ENCODE assay signal across 7 cellular contexts in genomic region chr7:66582816-66583545, GRCh38. TPM values are rescaled to one million over a fixed set of nuclear protein-coding genes. Genes with fewer than 3 reads are reported as not detected.
A peak's percentile ranks its signal among the peaks of the same experiment; 100 is the strongest.
DNase-seq lines count a peak whose midpoint lies in the region; ATAC-seq and TF ChIP-seq lines count a peak whose summit lies in the region.
"Not testable (repeated sequence)": the region's sequence is repeated elsewhere in the genome, so short reads cannot be mapped to it uniquely, and the experiment has no call there.

No MANE protein-coding gene starts in this region.

- CTCF ChIA-PET in activated CD4-positive, alpha-beta T cell treated with anti-CD3 and anti-CD28 coated beads for 36 hours (lab: Charles Lee), result not testable (repeated sequence)

- H3K36me3 ChIP-seq in CD4-positive, CD25-positive, alpha-beta regulatory T cell (ENCODE audit: control insufficient read depth, insufficient read depth, low read length), result peaks cover 11% of the 10 kb centered on the region

- H3K4me1 Mint-ChIP-seq in CD4-positive, CD25-positive, alpha-beta regulatory T cell, result peaks cover 27 to 73% (median 52%) of the 10 kb centered on the region in 4 donors
- H3K4me1 Mint-ChIP-seq in IgD-negative memory B cell (peaks cover 20 to 30% (median 22%) of the 10 kb centered on the region in 3 donors), immature natural killer cell (peaks cover 57 to 72% of the 10 kb centered on the region in 2 donors)
- H3K4me1 Mint-ChIP-seq in activated CD4-positive, alpha-beta T cell treated with anti-CD3 and anti-CD28 coated beads for 36 hours, result peaks cover 64% of the 10 kb centered on the region
- peaks cover 59% of the 10 kb centered on the region for H3K4me1 Mint-ChIP-seq in activated naive CD8-positive, alpha-beta T cell (ENCODE audit: low read depth)
- H3K4me1 Mint-ChIP-seq in effector memory CD8-positive, alpha-beta T cell (ENCODE audit: low read depth in 2 of 2), result peaks cover 32 to 39% of the 10 kb centered on the region in 2 donors
- not testable (repeated sequence) for H3K4me1 Mint-ChIP-seq in nephron progenitor cell

- not testable (repeated sequence) for H3K27me3 ChIP-seq in CD4-positive, CD25-positive, alpha-beta regulatory T cell (ENCODE audit: control insufficient read depth, insufficient read depth, low read length)

- H3K9me3 ChIP-seq in CD4-positive, CD25-positive, alpha-beta regulatory T cell (ENCODE audit: control insufficient read depth in 2 of 2, low read length in 2 of 2), result not testable (repeated sequence)

- H3K27ac Mint-ChIP-seq in CD4-positive, CD25-positive, alpha-beta regulatory T cell, result peak overlapping the region in 2 of 3 donors; percentile 78 to 80
- H3K27ac Mint-ChIP-seq in IgD-negative memory B cell (peak overlapping the region in 2 of 3 donors; percentile 26 to 79), immature natural killer cell (peak overlapping the region; percentile 56 to 74 (median 66)), nephron progenitor cell (peak overlapping the region; percentile 58)
- peak overlapping the region; percentile 56 for H3K27ac Mint-ChIP-seq in activated CD4-positive, alpha-beta T cell treated with anti-CD3 and anti-CD28 coated beads for 36 hours
- H3K27ac Mint-ChIP-seq in activated naive CD8-positive, alpha-beta T cell, result peak overlapping the region; percentile 35
- peak overlapping the region; percentile 44 to 77 for H3K27ac Mint-ChIP-seq in effector memory CD8-positive, alpha-beta T cell

- DNase-seq in CD4-positive, CD25-positive, alpha-beta regulatory T cell; activated CD4-positive, alpha-beta T cell treated with anti-CD3 and anti-CD28 coated beads for 36 hours; effector memory CD8-positive, alpha-beta T cell; nephron progenitor cell: not testable (repeated sequence)
- DNase-seq in immature natural killer cell, result peak in 1 of 3 donors; percentile 8

- not testable (repeated sequence) for H3K9me3 Mint-ChIP-seq in CD4-positive, CD25-positive, alpha-beta regulatory T cell; IgD-negative memory B cell; activated CD4-positive, alpha-beta T cell treated with anti-CD3 and anti-CD28 coated beads for 36 hours (ENCODE audit: low read depth); activated naive CD8-positive, alpha-beta T cell (ENCODE audit: low read depth); effector memory CD8-positive, alpha-beta T cell; immature natural killer cell; nephron progenitor cell

- ATAC-seq in CD4-positive, CD25-positive, alpha-beta regulatory T cell (ENCODE audit: low read depth in 2 of 2), result not testable (repeated sequence)
- peak; percentile 12 for ATAC-seq in activated CD4-positive, alpha-beta T cell treated with anti-CD3 and anti-CD28 coated beads for 36 hours
- peak; percentile 26 for ATAC-seq in effector memory CD8-positive, alpha-beta T cell (replicated peaks)

- not testable (repeated sequence) for H3K4me3 Mint-ChIP-seq in CD4-positive, CD25-positive, alpha-beta regulatory T cell; IgD-negative memory B cell; activated CD4-positive, alpha-beta T cell treated with anti-CD3 and anti-CD28 coated beads for 36 hours; activated naive CD8-positive, alpha-beta T cell; effector memory CD8-positive, alpha-beta T cell; nephron progenitor cell
- peak overlapping the region in 1 of 5 donors; percentile 61 for H3K4me3 Mint-ChIP-seq in immature natural killer cell

- H3K27me3 Mint-ChIP-seq in CD4-positive, CD25-positive, alpha-beta regulatory T cell; IgD-negative memory B cell; activated CD4-positive, alpha-beta T cell treated with anti-CD3 and anti-CD28 coated beads for 36 hours; activated naive CD8-positive, alpha-beta T cell; effector memory CD8-positive, alpha-beta T cell; immature natural killer cell (ENCODE audit: low read depth in 3 of 3); nephron progenitor cell (ENCODE audit: low read depth, poor library complexity): not testable (repeated sequence)

- H3K4me3 ChIP-seq in CD4-positive, CD25-positive, alpha-beta regulatory T cell (ENCODE audit: low read depth, low read length), result not testable (repeated sequence)

- H3K4me1 ChIP-seq in CD4-positive, CD25-positive, alpha-beta regulatory T cell (ENCODE audit: control insufficient read depth, insufficient read depth, low read length, poor library complexity, severe bottlenecking), result not testable (repeated sequence)

- H3K27ac ChIP-seq in CD4-positive, CD25-positive, alpha-beta regulatory T cell (ENCODE audit: insufficient read depth, low read length, poor library complexity, severe bottlenecking), result not testable (repeated sequence)

- intact Hi-C loops in activated CD4-positive, alpha-beta T cell treated with anti-CD3 and anti-CD28 coated beads for 36 hours (cut with DNase I, micrococcal nuclease), result not testable (repeated sequence)

- H3K36me3 Mint-ChIP-seq in CD4-positive, CD25-positive, alpha-beta regulatory T cell, result peaks cover 15% of the 10 kb centered on the region
- H3K36me3 Mint-ChIP-seq in IgD-negative memory B cell; activated naive CD8-positive, alpha-beta T cell; immature natural killer cell: not testable (repeated sequence)
- H3K36me3 Mint-ChIP-seq in activated CD4-positive, alpha-beta T cell treated with anti-CD3 and anti-CD28 coated beads for 36 hours (ENCODE audit: low read depth), result peaks cover 26% of the 10 kb centered on the region
- H3K36me3 Mint-ChIP-seq in effector memory CD8-positive, alpha-beta T cell (ENCODE audit: insufficient read depth), result peaks cover 25% of the 10 kb centered on the region
- peaks cover 52% of the 10 kb centered on the region for H3K36me3 Mint-ChIP-seq in nephron progenitor cell (ENCODE audit: low read depth)

- POLR2A ChIA-PET in activated CD4-positive, alpha-beta T cell treated with anti-CD3 and anti-CD28 coated beads for 36 hours (lab: Charles Lee), result not testable (repeated sequence)

- not testable (repeated sequence) for TF ChIP-seq CTCF in nephron progenitor cell (IDR thresholded peaks at IDR 0.05)

RNA-seq across cellular contexts. Expression of gene KCTD7, which starts 45.7 kb away (rescaled TPM):
- 36.0 TPM for total RNA-seq in CD4-positive, CD25-positive, alpha-beta regulatory T cell
- 10 to 100 TPM; 13.9 to 17.5 (median 16.4) TPM for polyA plus RNA-seq in CD4-positive, CD25-positive, alpha-beta regulatory T cell
- 15.7 TPM for polyA plus RNA-seq in IgD-negative memory B cell
- total RNA-seq in activated CD4-positive, alpha-beta T cell treated with anti-CD3 and anti-CD28 coated beads for 36 hours, result 1 to 10 TPM; 7.8 TPM
- polyA plus RNA-seq in immature natural killer cell, result 10 to 100 TPM in 1 of 3 donors, 1 to 10 TPM in 2; 4.4 to 20.7 (median 7.5) TPM
